ENCODE assay signal across 8 cellular contexts in genomic region chr4:108173599-108174057, GRCh38. TPM values are rescaled to one million over a fixed set of nuclear protein-coding genes. Genes with fewer than 3 reads are reported as not detected.
DNase-seq lines count a peak whose midpoint lies in the region; ATAC-seq and TF ChIP-seq lines count a peak whose summit lies in the region.

No MANE protein-coding gene starts in this region.

- ATAC-seq in HG02870 (IDR thresholded peaks at IDR 0.05; ENCODE audit: unreplicated experiment), result no peak

- peak overlapping the region; percentile 53 to 90 (median 84) for H3K4me3 Mint-ChIP-seq in IgD-negative memory B cell
- peak overlapping the region; percentile 87 for H3K4me3 Mint-ChIP-seq in neural progenitor cell

- H3K27me3 Mint-ChIP-seq in IgD-negative memory B cell (peaks cover 56% of the 10 kb centered on the region), neural progenitor cell (ENCODE audit: insufficient read depth, low read depth) (peaks cover 7% of the 10 kb centered on the region)

- no peak overlapping the region for H3K27ac ChIP-seq in coronary artery
- H3K27ac ChIP-seq in neural progenitor cell, result no peak overlapping the region
- no peak overlapping the region for H3K27ac ChIP-seq in Karpas-422 (ENCODE audit: low read length)

- no peak overlapping the region for H3K9ac ChIP-seq in neural progenitor cell
- no peak overlapping the region for H3K9ac ChIP-seq in Karpas-422 (ENCODE audit: low read length)

- H3K36me3 ChIP-seq in BE2C, result no peaks in the 10 kb centered on the region
- H3K36me3 ChIP-seq in neural progenitor cell, result no peaks in the 10 kb centered on the region
- H3K36me3 ChIP-seq in Karpas-422 (ENCODE audit: insufficient read depth, low read length), result no peaks in the 10 kb centered on the region

- H3K79me2 ChIP-seq in neural progenitor cell (ENCODE audit: low read depth) (no peaks in the 10 kb centered on the region), Karpas-422 (ENCODE audit: low read length) (no peaks in the 10 kb centered on the region)

- H2AFZ ChIP-seq in neural progenitor cell (replicated peaks), result no peak overlapping the region
- H2AFZ ChIP-seq in Karpas-422 (ENCODE audit: low read length), result no peak overlapping the region

- TF ChIP-seq CTCF in BE2C (IDR thresholded peaks at IDR 0.05; ENCODE audit: low read depth, low read length), result no peak
- no peak for TF ChIP-seq CTCF in coronary artery (IDR thresholded peaks at IDR 0.05)
- no peak for TF ChIP-seq CTCF in neural progenitor cell (IDR thresholded peaks at IDR 0.05)

- H3K9me3 Mint-ChIP-seq in IgD-negative memory B cell (peaks cover 0 to 8% (median 0%) of the 10 kb centered on the region in 3 donors), neural progenitor cell (no peaks in the 10 kb centered on the region)

- H3K27ac Mint-ChIP-seq in IgD-negative memory B cell (no peak overlapping the region), neural progenitor cell (peak overlapping the region; percentile 100)

- DNase-seq in BE2C, result no peak
- no peak for DNase-seq in coronary artery (ENCODE audit: low spot score)
- no peak for DNase-seq in neural progenitor cell (ENCODE audit: low spot score)
- no peak for DNase-seq in GM19238 (ENCODE audit: insufficient read length, low spot score)
- no peak for DNase-seq in DMS 273 treated with DMSO at 0.1 percent for 48 hours (lab: John Stamatoyannopoulos, UW)
- no peak for DNase-seq in Karpas-422

- H3K4me2 ChIP-seq in neural progenitor cell (peak overlapping the region; percentile 88), Karpas-422 (ENCODE audit: low read depth, low read length, poor library complexity, severe bottlenecking) (no peak overlapping the region)

- peaks cover 41% of the 10 kb centered on the region for H3F3A ChIP-seq in neural progenitor cell (ENCODE audit: low read depth)

- H3K4me1 Mint-ChIP-seq in IgD-negative memory B cell (peaks cover 6 to 29% (median 23%) of the 10 kb centered on the region in 3 donors), neural progenitor cell (peaks cover 41% of the 10 kb centered on the region)

- H3K4me1 ChIP-seq in BE2C (no peaks in the 10 kb centered on the region), neural progenitor cell (peaks cover 32% of the 10 kb centered on the region), Karpas-422 (ENCODE audit: low read length) (no peaks in the 10 kb centered on the region)

- H3K4me3 ChIP-seq in BE2C (ENCODE audit: low read depth, low read length) (peak overlapping the region; percentile 63), coronary artery (peak overlapping the region; percentile 77), neural progenitor cell (peak overlapping the region; percentile 51), Karpas-422 (ENCODE audit: low read length) (no peak overlapping the region)

- peaks cover 58% of the 10 kb centered on the region for H3K27me3 ChIP-seq in BE2C
- peaks cover 97% of the 10 kb centered on the region for H3K27me3 ChIP-seq in neural progenitor cell
- H3K27me3 ChIP-seq in Karpas-422 (ENCODE audit: low read length), result no peaks in the 10 kb centered on the region

- peaks cover 9% of the 10 kb centered on the region for H4K20me1 ChIP-seq in neural progenitor cell (ENCODE audit: low read depth)
- no peaks in the 10 kb centered on the region for H4K20me1 ChIP-seq in Karpas-422 (ENCODE audit: insufficient read depth, low read depth, low read length)

- no peaks in the 10 kb centered on the region for H3K9me2 ChIP-seq in Karpas-422 (replicated peaks; ENCODE audit: insufficient read depth, low read length)

- H3K36me3 Mint-ChIP-seq in IgD-negative memory B cell (peaks cover 1% of the 10 kb centered on the region), neural progenitor cell (no peaks in the 10 kb centered on the region)

- no peaks in the 10 kb centered on the region for H3K9me3 ChIP-seq in BE2C
- no peaks in the 10 kb centered on the region for H3K9me3 ChIP-seq in neural progenitor cell (ENCODE audit: low read depth)
- no peaks in the 10 kb centered on the region for H3K9me3 ChIP-seq in Karpas-422 (ENCODE audit: low read length)

RNA-seq across cellular contexts. Expression of gene LEF1, which starts 4.9 kb away (rescaled TPM):
- polyA plus RNA-seq in BE2C (2012; ENCODE audit: insufficient read depth, insufficient read length, low read depth), result not detected
- polyA plus RNA-seq in IgD-negative memory B cell, result 14.5 TPM
- total RNA-seq in neural progenitor cell (ENCODE audit: low replicate concordance), result 15.0 and 19.4 TPM in 2 replicates
- not detected in 2 replicates for total RNA-seq in Karpas-422 (2014; rRNA removed; shearing (Covaris generic); ENCODE audit: low replicate concordance)

Comparison
In these comparisons a context has a peak if more than half of its experiments do, and no peak if none do; other contexts are left out.
1. RNA of gene LEF1, which starts 4.9 kb away (total RNA-seq): 15.0 to 19.4 TPM in neural progenitor cell; not detected in Karpas-422; every median in the first group is over 10 times any median in the second.